Comparison of ENCODE assay signal across 11 cellular contexts in genomic region chr7:112782498-112782897, GRCh38. TPM values are rescaled to one million over a fixed set of nuclear protein-coding genes. Genes with fewer than 3 reads are reported as not detected.
DNase-seq lines count a peak whose midpoint lies in the region; ATAC-seq, FAIRE-seq and TF ChIP-seq lines count a peak whose summit lies in the region.
"Had no signal": no experiment of that assay in that cellular context is flagged by ENCODE, and none has a peak within 500 bp of the region (broad histone marks: within the 10 kb centered on the region; RNA-seq: fewer than 3 reads in every experiment).

No MANE protein-coding gene starts in this region.

- H4K8ac ChIP-seq in mesenchymal stem cell (ENCODE audit: low read length) = peak overlapping the region; percentile 7

- H3K14ac ChIP-seq in mesenchymal stem cell (ENCODE audit: low read length in 2 of 2) = no peak overlapping the region

- H3K9ac ChIP-seq in mesenchymal stem cell (ENCODE audit: low read length) (no peak overlapping the region), kidney (ENCODE audit: low read length in 2 of 2) (no peak overlapping the region)

- no peak overlapping the region for H2BK12ac ChIP-seq in mesenchymal stem cell (ENCODE audit: low read length in 2 of 2)

- no peak overlapping the region for H2BK120ac ChIP-seq in mesenchymal stem cell (ENCODE audit: low read depth, low read length)

- peaks cover 54% of the 10 kb centered on the region for H3K36me3 Mint-ChIP-seq in activated T-cell treated with anti-CD3 and anti-CD28 coated beads, Interleukin-2, amount 50 U/mL, for 4 hours (ENCODE audit: insufficient read depth)

- no peak for TF ChIP-seq POLR2A in sigmoid colon (IDR thresholded peaks at IDR 0.05)

- no peaks in the 10 kb centered on the region for H3K4me1 ChIP-seq in mesenchymal stem cell (ENCODE audit: control insufficient read depth, insufficient read depth, low read depth, low read length)
- H3K4me1 ChIP-seq in sigmoid colon = peaks cover 0 to 4% (median 0%) of the 10 kb centered on the region in 4 donors
- no peaks in the 10 kb centered on the region for H3K4me1 ChIP-seq in kidney (ENCODE audit: control insufficient read depth in 1 of 2, insufficient read depth in 1 of 2, low read depth in 1 of 2, low read length in 2 of 2)

- no peaks in the 10 kb centered on the region for H3K9me3 Mint-ChIP-seq in activated T-cell treated with anti-CD3 and anti-CD28 coated beads, Interleukin-2, amount 50 U/mL, for 4 hours
- H3K9me3 Mint-ChIP-seq: activated B cell treated with CpG ODN at 0.5 μM for 24 hours had no signal

- no peaks in the 10 kb centered on the region for H3K9me3 ChIP-seq in mesenchymal stem cell (ENCODE audit: control insufficient read depth, low read length)
- no peaks in the 10 kb centered on the region for H3K9me3 ChIP-seq in sigmoid colon
- no peaks in the 10 kb centered on the region for H3K9me3 ChIP-seq in kidney (ENCODE audit: control insufficient read depth in 1 of 2, low read length in 2 of 2)

- H4K91ac ChIP-seq in mesenchymal stem cell (ENCODE audit: low read length) = no peak overlapping the region

- H2BK5ac ChIP-seq in mesenchymal stem cell (ENCODE audit: low read depth, low read length, poor library complexity, severe bottlenecking) = no peak overlapping the region

- no peak overlapping the region for H3K4me3 Mint-ChIP-seq in activated T-cell treated with anti-CD3 and anti-CD28 coated beads, Interleukin-2, amount 50 U/mL, for 4 hours
- H3K4me3 Mint-ChIP-seq: activated B cell treated with CpG ODN at 0.5 μM for 24 hours had no signal

- H2BK15ac ChIP-seq in mesenchymal stem cell (ENCODE audit: low read depth, poor library complexity, severe bottlenecking) = no peak overlapping the region

- peaks cover 15% of the 10 kb centered on the region for H3K79me1 ChIP-seq in mesenchymal stem cell (replicated peaks; ENCODE audit: low read length, poor library complexity, severe bottlenecking)

- H2AK5ac ChIP-seq in mesenchymal stem cell (ENCODE audit: low read length, severe bottlenecking) = no peak overlapping the region

- peak; percentile 40 to 48 for ATAC-seq in activated T-cell treated with anti-CD3 and anti-CD28 coated beads, Interleukin-2, amount 50 U/mL, for 4 hours
- ATAC-seq in GM21786 (IDR thresholded peaks at IDR 0.05; ENCODE audit: unreplicated experiment) = peak; percentile 93
- ATAC-seq in HG03469 (IDR thresholded peaks at IDR 0.05; ENCODE audit: unreplicated experiment) = peak; percentile 90
- ATAC-seq: sciatic nerve had no signal

- TF ChIP-seq CTCF in sigmoid colon (IDR thresholded peaks at IDR 0.05) = no peak
- TF ChIP-seq CTCF in kidney (IDR thresholded peaks at IDR 0.05; ENCODE audit: borderline replicate concordance, extremely low read depth, insufficient read depth) = no peak

- H3K36me3 ChIP-seq in mesenchymal stem cell (ENCODE audit: control insufficient read depth in 1 of 2, insufficient read depth in 2 of 2, low read depth in 1 of 2, low read length in 2 of 2) (peaks cover 3 to 20% of the 10 kb centered on the region in 2 experiments), sigmoid colon (peaks cover 0 to 22% (median 2%) of the 10 kb centered on the region in 4 donors), kidney (ENCODE audit: control insufficient read depth in 1 of 2, insufficient read depth in 2 of 2, low read length in 2 of 2) (peaks cover 0 to 3% of the 10 kb centered on the region in 2 donors)

- no peak overlapping the region for H3K18ac ChIP-seq in mesenchymal stem cell (ENCODE audit: low read depth in 1 of 2, low read length in 2 of 2)

- H3K4me2 ChIP-seq in mesenchymal stem cell (ENCODE audit: low read length, poor library complexity, severe bottlenecking) = no peak overlapping the region

- peak overlapping the region in 1 of 2 experiments; percentile 46 for H3K4ac ChIP-seq in mesenchymal stem cell (ENCODE audit: low read depth in 1 of 2, low read length in 2 of 2)

- DNase-seq in activated T-cell treated with anti-CD3 and anti-CD28 coated beads, Interleukin-2, amount 50 U/mL, for 4 hours = no peak
- no peak for DNase-seq in activated T-cell treated with anti-CD3 and anti-CD28 coated beads, Interleukin-2, amount 50 U/mL, for 1 hour
- no peak for DNase-seq in mesenchymal stem cell
- DNase-seq in sigmoid colon = no peak
- DNase-seq in kidney = no peak
- DNase-seq in SKM-1 (lab: John Stamatoyannopoulos, UW; ENCODE audit: unreplicated experiment) = no peak
- DNase-seq: activated B cell treated with CpG ODN at 0.5 μM for 24 hours, NCI-H446 treated with DMSO at 0.1 percent for 48 hours had no signal

- no peak overlapping the region for H2AFZ ChIP-seq in mesenchymal stem cell (ENCODE audit: low read depth, low read length)

- H3K27me3 ChIP-seq in mesenchymal stem cell (ENCODE audit: control insufficient read depth in 1 of 2, insufficient read depth in 1 of 2, low read length in 2 of 2) (no peaks in the 10 kb centered on the region), sigmoid colon (no peaks in the 10 kb centered on the region)

- no peak for TF ChIP-seq EP300 in sigmoid colon (IDR thresholded peaks at IDR 0.05)

- peaks cover 41% of the 10 kb centered on the region for H3K4me1 Mint-ChIP-seq in activated T-cell treated with anti-CD3 and anti-CD28 coated beads, Interleukin-2, amount 50 U/mL, for 4 hours (ENCODE audit: low read depth)

- H3K23ac ChIP-seq in mesenchymal stem cell (ENCODE audit: low read length in 2 of 2) = no peak overlapping the region

- intact Hi-C loops in sigmoid colon (cut with DNase I) (no loop called here), kidney (cut with DNase I) (no loop called here)

- no peak overlapping the region for H3K27ac ChIP-seq in mesenchymal stem cell (ENCODE audit: low read length, poor library complexity, severe bottlenecking)
- no peak overlapping the region for H3K27ac ChIP-seq in sigmoid colon
- no peak overlapping the region for H3K27ac ChIP-seq in kidney (ENCODE audit: low read depth in 2 of 2, low read length in 2 of 2)

- H3K4me3 ChIP-seq in mesenchymal stem cell (ENCODE audit: insufficient read depth in 1 of 2, low read depth in 1 of 2, low read length in 2 of 2) (no peak overlapping the region), sigmoid colon (no peak overlapping the region), kidney (ENCODE audit: low read length in 2 of 2) (no peak overlapping the region)

- no peaks in the 10 kb centered on the region for H3K27me3 Mint-ChIP-seq in activated T-cell treated with anti-CD3 and anti-CD28 coated beads, Interleukin-2, amount 50 U/mL, for 4 hours (ENCODE audit: low read depth)
- H3K27me3 Mint-ChIP-seq: activated B cell treated with CpG ODN at 0.5 μM for 24 hours had no signal

- no peak for FAIRE-seq in kidney (lab: Jason Lieb, UNC)

RNA-seq across cellular contexts. Expression of gene TMEM168, which starts 7.7 kb away (rescaled TPM):
- 10 to 100 TPM; 15.1 to 16.7 (median 16.6) TPM for total RNA-seq in activated T-cell treated with anti-CD3 and anti-CD28 coated beads, Interleukin-2, amount 50 U/mL, for 4 hours
- polyA plus RNA-seq in mesenchymal stem cell (2013, experiment 1 of 2) = 10.8 TPM
- polyA plus RNA-seq in mesenchymal stem cell (2013, experiment 2 of 2) = 12.4 TPM
- 10 to 100 TPM; 14.3 to 24.3 (median 16.4) TPM for total RNA-seq in sigmoid colon
- polyA plus RNA-seq in sigmoid colon = 10 to 100 TPM in 1 of 3 donors, 1 to 10 TPM in 2; 1.2 to 11.9 (median 2.8) TPM
- 26.9 TPM for total RNA-seq in kidney
- 8.8 TPM for polyA plus RNA-seq in kidney (ENCODE audit: insufficient read depth, low read depth, low replicate concordance)
